Comparison of ENCODE assay signal across 8 cellular contexts in the genomic region with DNA sequence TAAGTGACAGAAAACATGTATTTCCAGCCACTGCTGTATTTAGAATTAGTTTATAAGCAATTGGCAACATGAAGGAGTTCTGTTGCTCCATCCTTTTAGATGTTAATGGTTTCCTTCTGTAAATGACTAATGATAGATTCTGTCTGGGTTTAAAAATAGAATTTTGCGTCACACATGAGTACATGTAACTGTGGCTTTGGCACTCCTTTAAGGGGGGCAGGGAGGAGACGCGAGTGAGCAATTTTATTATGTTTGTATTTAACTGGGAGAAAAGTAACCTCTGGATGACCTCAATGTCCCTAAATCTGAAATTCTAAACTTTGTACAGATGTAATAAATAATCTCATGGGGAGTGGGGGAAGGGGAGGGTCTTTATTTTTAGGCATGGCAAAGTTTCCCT.
DNase-seq lines count a peak whose midpoint lies in the region; ATAC-seq and TF ChIP-seq lines count a peak whose summit lies in the region.

No MANE protein-coding gene starts in this region.

- TF ChIP-seq RAD21 in SK-N-SH (IDR thresholded peaks at IDR 0.05; ENCODE audit: low read length): no peak

- H3K4me3 ChIP-seq in Caco-2 (ENCODE audit: low read depth, low read length) (no peak overlapping the region), SK-N-SH (ENCODE audit: low read depth in 2 of 2, low read length in 1 of 2) (no peak overlapping the region)

- peaks cover 40% of the 10 kb centered on the region for H3K4me1 Mint-ChIP-seq in Caco-2 (ENCODE audit: low read depth, unreplicated experiment)

- POLR2A ChIA-PET in Caco-2 (lab: Charles Lee) (no interaction called here), SK-N-SH (lab: Yijun Ruan, JAX) (no interaction called here)

- no peak overlapping the region; the same call in 1 of the 2 replicates for H2AFZ ChIP-seq in SK-N-SH (ENCODE audit: low read depth)

- H3K4me3 Mint-ChIP-seq in Caco-2 (ENCODE audit: unreplicated experiment): peak overlapping the region; percentile 54

- TF ChIP-seq CTCF in Caco-2 (IDR thresholded peaks at IDR 0.05; ENCODE audit: insufficient read depth in 1 of 2, low read depth in 1 of 2, low read length in 1 of 2, severe bottlenecking in 1 of 2, unreplicated experiment in 1 of 2): no peak
- no peak for TF ChIP-seq CTCF in SK-N-SH (IDR thresholded peaks at IDR 0.05)

- WGBS in SK-N-SH (ENCODE audit: low lambda C conversion rate): 5% methylated on average over 3 of the region's 3 CpGs

- peaks cover 21% of the 10 kb centered on the region for H3K36me3 Mint-ChIP-seq in Caco-2 (ENCODE audit: insufficient read depth, unreplicated experiment)

- intact Hi-C loops in Caco-2 (cut with micrococcal nuclease; ENCODE audit: unreplicated experiment): loop anchor here (5.0 to 10.0 kb wide), 2 partner anchors 83 to 250 kb away; no protein-coding TSS in a partner anchor

- H3K9me3 Mint-ChIP-seq in Caco-2 (ENCODE audit: unreplicated experiment): no peaks in the 10 kb centered on the region

- peak overlapping the region; percentile 43; the same call in 1 of the 2 replicates for H3K4me2 ChIP-seq in SK-N-SH

- no peaks in the 10 kb centered on the region for H3K36me3 ChIP-seq in Caco-2 (ENCODE audit: control insufficient read depth, insufficient read depth, low read length)
- peaks cover 10 to 24% of the 10 kb centered on the region in 2 experiments for H3K36me3 ChIP-seq in SK-N-SH (replicated peaks in 1 of 2; ENCODE audit: control insufficient read depth in 1 of 2, insufficient read depth in 2 of 2, low read length in 1 of 2)

- H3K27ac ChIP-seq in SK-N-SH (ENCODE audit: low read depth in 2 of 2, low read length in 1 of 2): peak overlapping the region; percentile 39 to 90; a peak in 3 of 4 replicates

- ATAC-seq in HG02973 (IDR thresholded peaks at IDR 0.05; ENCODE audit: unreplicated experiment) (peak; percentile 80), GM19324 (IDR thresholded peaks at IDR 0.05; ENCODE audit: low FRiP score, unreplicated experiment) (no peak)

- peaks cover 59% of the 10 kb centered on the region for H3K4me1 ChIP-seq in Caco-2
- H3K4me1 ChIP-seq in SK-N-SH (ENCODE audit: control insufficient read depth in 1 of 2, insufficient read depth in 2 of 2, low read depth in 1 of 2, low read length in 1 of 2): peaks cover 0 to 14% of the 10 kb centered on the region in 2 experiments

- H3K27ac Mint-ChIP-seq in Caco-2 (ENCODE audit: unreplicated experiment): peak overlapping the region; percentile 94

- CTCF ChIA-PET in Caco-2 (lab: Charles Lee): no interaction called here
- CTCF ChIA-PET in SK-N-SH (lab: Yijun Ruan, JAX): interaction anchor here (0.7 kb wide), 1 partner anchor 76 kb away, joined by 3 read pairs; no protein-coding TSS in a partner anchor

- H3K9me3 ChIP-seq in Caco-2: no peaks in the 10 kb centered on the region
- H3K9me3 ChIP-seq in SK-N-SH: no peaks in the 10 kb centered on the region

- peak overlapping the region; percentile 55; the same call in 1 of the 2 replicates for H3K9ac ChIP-seq in SK-N-SH

- H3K79me2 ChIP-seq in SK-N-SH (ENCODE audit: insufficient read depth): no peaks in the 10 kb centered on the region

- peak in 1 of 2 experiments; percentile 42 for DNase-seq in Caco-2
- DNase-seq in SK-N-SH: no peak
- peak; percentile 96 for DNase-seq in iris pigment epithelial cell (ENCODE audit: low read depth)
- DNase-seq in ureter (ENCODE audit: low spot score): peak; percentile 56
- no peak for DNase-seq in effector CD4-positive, alpha-beta T cell
- no peak for DNase-seq in germinal center (ENCODE audit: low spot score)

- no peaks in the 10 kb centered on the region for H4K20me1 ChIP-seq in SK-N-SH (ENCODE audit: insufficient read depth)

- peak in 1 of 2 experiments; percentile 85; a peak in 1 of 4 replicates for TF ChIP-seq EP300 in SK-N-SH (IDR thresholded peaks at IDR 0.05; ENCODE audit: borderline replicate concordance in 1 of 2, low read depth in 1 of 2, low read length in 1 of 2)

- H3K27me3 ChIP-seq in Caco-2 (replicated peaks; ENCODE audit: control insufficient read depth, insufficient read depth, low read length) (no peaks in the 10 kb centered on the region), SK-N-SH (ENCODE audit: insufficient read depth) (no peaks in the 10 kb centered on the region)

- no peaks in the 10 kb centered on the region for H3K9me2 ChIP-seq in SK-N-SH

- H3K27me3 Mint-ChIP-seq in Caco-2 (ENCODE audit: insufficient read depth, unreplicated experiment): no peaks in the 10 kb centered on the region

- H3F3A ChIP-seq in SK-N-SH (replicated peaks; ENCODE audit: insufficient read depth): peaks cover 26% of the 10 kb centered on the region

- BruUV-seq in Caco-2 (replicated peaks; lab: Mats Ljungman, UMichigan): no TSS peak

TF ChIP-seq in SK-N-SH, 30 proteins besides CTCF, POLR2A, EP300 and RAD21 (continues in another document):
- no peak for TF ChIP-seq MXI1 (IDR thresholded peaks at IDR 0.05; ENCODE audit: low read depth, low read length)
- TF ChIP-seq FOXM1 (IDR thresholded peaks at IDR 0.05; ENCODE audit: low read depth): 0 out of 2 replicates have a peak, but pooled peaks have one; percentile 68
- TF ChIP-seq, protein P1, sequence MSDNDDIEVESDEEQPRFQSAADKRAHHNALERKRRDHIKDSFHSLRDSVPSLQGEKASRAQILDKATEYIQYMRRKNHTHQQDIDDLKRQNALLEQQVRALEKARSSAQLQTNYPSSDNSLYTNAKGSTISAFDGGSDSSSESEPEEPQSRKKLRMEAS (IDR thresholded peaks at IDR 0.05; ENCODE audit: low read depth): no peak
- TF ChIP-seq, protein P2, sequence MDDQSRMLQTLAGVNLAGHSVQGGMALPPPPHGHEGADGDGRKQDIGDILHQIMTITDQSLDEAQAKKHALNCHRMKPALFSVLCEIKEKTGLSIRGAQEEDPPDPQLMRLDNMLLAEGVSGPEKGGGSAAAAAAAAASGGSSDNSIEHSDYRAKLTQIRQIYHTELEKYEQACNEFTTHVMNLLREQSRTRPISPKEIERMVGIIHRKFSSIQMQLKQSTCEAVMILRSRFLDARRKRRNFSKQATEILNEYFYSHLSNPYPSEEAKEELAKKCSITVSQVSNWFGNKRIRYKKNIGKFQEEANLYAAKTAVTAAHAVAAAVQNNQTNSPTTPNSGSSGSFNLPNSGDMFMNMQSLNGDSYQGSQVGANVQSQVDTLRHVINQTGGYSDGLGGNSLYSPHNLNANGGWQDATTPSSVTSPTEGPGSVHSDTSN (IDR thresholded peaks at IDR 0.05): peak; percentile 69
- peak; percentile 86 for TF ChIP-seq NFIC (IDR thresholded peaks at IDR 0.05; ENCODE audit: borderline replicate concordance)
- TF ChIP-seq EZH2phosphoT487 (IDR thresholded peaks at IDR 0.05; ENCODE audit: borderline replicate concordance, low read depth): no peak
- TF ChIP-seq TAF1 (IDR thresholded peaks at IDR 0.05; ENCODE audit: borderline replicate concordance, low read depth, low read length): no peak
- TF ChIP-seq POLR2AphosphoS5 (IDR thresholded peaks at IDR 0.05; ENCODE audit: low read depth, low read length): peak; percentile 51; the same call in 1 of the 2 replicates
- TF ChIP-seq, protein P3, sequence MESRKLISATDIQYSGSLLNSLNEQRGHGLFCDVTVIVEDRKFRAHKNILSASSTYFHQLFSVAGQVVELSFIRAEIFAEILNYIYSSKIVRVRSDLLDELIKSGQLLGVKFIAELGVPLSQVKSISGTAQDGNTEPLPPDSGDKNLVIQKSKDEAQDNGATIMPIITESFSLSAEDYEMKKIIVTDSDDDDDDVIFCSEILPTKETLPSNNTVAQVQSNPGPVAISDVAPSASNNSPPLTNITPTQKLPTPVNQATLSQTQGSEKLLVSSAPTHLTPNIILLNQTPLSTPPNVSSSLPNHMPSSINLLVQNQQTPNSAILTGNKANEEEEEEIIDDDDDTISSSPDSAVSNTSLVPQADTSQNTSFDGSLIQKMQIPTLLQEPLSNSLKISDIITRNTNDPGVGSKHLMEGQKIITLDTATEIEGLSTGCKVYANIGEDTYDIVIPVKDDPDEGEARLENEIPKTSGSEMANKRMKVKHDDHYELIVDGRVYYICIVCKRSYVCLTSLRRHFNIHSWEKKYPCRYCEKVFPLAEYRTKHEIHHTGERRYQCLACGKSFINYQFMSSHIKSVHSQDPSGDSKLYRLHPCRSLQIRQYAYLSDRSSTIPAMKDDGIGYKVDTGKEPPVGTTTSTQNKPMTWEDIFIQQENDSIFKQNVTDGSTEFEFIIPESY (IDR thresholded peaks at IDR 0.05; ENCODE audit: borderline replicate concordance, low read depth): 0 out of 2 replicates have a peak, but pooled peaks have one; percentile 50
- TF ChIP-seq RXRA (IDR thresholded peaks at IDR 0.05; ENCODE audit: borderline replicate concordance, low read depth): peak; percentile 91
- TF ChIP-seq CHD2 (IDR thresholded peaks at IDR 0.05; ENCODE audit: low read length, partially characterized antibody): no peak
- TF ChIP-seq SIN3A (IDR thresholded peaks at IDR 0.05; ENCODE audit: borderline replicate concordance, low read depth, low read length): no peak
- TF ChIP-seq, protein P4, sequence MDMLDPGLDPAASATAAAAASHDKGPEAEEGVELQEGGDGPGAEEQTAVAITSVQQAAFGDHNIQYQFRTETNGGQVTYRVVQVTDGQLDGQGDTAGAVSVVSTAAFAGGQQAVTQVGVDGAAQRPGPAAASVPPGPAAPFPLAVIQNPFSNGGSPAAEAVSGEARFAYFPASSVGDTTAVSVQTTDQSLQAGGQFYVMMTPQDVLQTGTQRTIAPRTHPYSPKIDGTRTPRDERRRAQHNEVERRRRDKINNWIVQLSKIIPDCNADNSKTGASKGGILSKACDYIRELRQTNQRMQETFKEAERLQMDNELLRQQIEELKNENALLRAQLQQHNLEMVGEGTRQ (IDR thresholded peaks at IDR 0.05; ENCODE audit: borderline replicate concordance, low read depth, low read length): no peak
- TF ChIP-seq JUND (IDR thresholded peaks at IDR 0.05): peak; percentile 78
- no peak for TF ChIP-seq TEAD4 (IDR thresholded peaks at IDR 0.05; ENCODE audit: borderline replicate concordance, insufficient read depth)
- TF ChIP-seq, protein P5, sequence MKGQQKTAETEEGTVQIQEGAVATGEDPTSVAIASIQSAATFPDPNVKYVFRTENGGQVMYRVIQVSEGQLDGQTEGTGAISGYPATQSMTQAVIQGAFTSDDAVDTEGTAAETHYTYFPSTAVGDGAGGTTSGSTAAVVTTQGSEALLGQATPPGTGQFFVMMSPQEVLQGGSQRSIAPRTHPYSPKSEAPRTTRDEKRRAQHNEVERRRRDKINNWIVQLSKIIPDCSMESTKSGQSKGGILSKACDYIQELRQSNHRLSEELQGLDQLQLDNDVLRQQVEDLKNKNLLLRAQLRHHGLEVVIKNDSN (IDR thresholded peaks at IDR 0.05; ENCODE audit: borderline replicate concordance, low read depth): no peak

Comparison
In these comparisons a context has a peak if more than half of its experiments do, and no peak if none do; other contexts are left out.
1. DNase-seq: peak in iris pigment epithelial cell (single experiment) and ureter (single experiment); none in SK-N-SH (single experiment), effector CD4-positive, alpha-beta T cell (single experiment) and germinal center (single experiment).